Comparison of ENCODE assay signal across 23 cellular contexts in the genomic region with DNA sequence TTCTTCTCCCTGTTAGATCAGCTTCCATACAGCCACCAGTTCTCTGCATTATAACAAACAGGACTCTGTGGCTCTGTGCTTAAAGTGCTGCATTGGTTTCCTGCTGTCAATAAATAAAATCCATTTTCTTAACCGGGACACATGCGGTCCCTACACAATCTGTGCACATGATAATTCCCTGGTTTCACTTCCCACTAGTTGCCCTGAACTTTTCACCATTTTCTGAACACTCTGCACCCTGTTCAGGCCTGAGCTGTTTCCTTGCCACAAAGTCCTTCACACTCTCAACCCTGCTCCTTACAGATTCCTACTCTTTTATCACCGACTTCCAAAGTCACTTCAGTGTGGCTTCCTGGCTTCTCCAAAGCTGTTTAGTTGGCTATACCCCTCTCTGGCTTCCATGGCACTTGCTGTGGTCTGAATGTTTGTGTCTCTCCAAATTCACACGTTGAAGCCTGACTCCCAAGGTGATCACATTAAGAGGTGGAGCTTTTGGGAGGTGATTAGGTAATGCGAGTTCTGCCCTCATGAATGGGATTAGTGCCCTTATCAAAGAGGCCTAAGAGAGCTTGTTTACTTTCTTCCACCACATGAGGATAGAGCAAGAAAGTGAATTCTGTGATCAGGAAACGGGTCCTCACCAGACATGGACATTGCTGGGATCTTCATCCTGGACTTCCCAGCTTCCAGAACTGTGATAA.
DNase-seq lines count a peak whose midpoint lies in the region; ATAC-seq, FAIRE-seq and TF ChIP-seq lines count a peak whose summit lies in the region.
"Had no signal": no experiment of that assay in that cellular context is flagged by ENCODE, and none has a peak within 500 bp of the region (broad histone marks: within the 10 kb centered on the region; RNA-seq: fewer than 3 reads in every experiment).

No MANE protein-coding gene starts in this region.

- no peak overlapping the region for H3K9ac ChIP-seq in H1 (replicated peaks in 1 of 4; ENCODE audit: extremely low read depth in 1 of 4, low read depth in 3 of 4, low read length in 3 of 4)
- H3K9ac ChIP-seq: GM23248 had no signal

- H3K4me1 Mint-ChIP-seq in naive thymus-derived CD4-positive, alpha-beta T cell: peaks cover 19 to 52% (median 37%) of the 10 kb centered on the region in 7 donors
- H3K4me1 Mint-ChIP-seq in MCF 10A (ENCODE audit: insufficient read depth, unreplicated experiment): no peaks in the 10 kb centered on the region

- H3K23me2 ChIP-seq in H1 (ENCODE audit: low read depth, low read length): no peaks in the 10 kb centered on the region

- TF ChIP-seq CTCF in H1 (IDR thresholded peaks at IDR 0.05; ENCODE audit: control extremely low read depth in 1 of 3, insufficient read depth in 1 of 3, low read depth in 1 of 3, low read length in 3 of 3) (no peak), MCF 10A (IDR thresholded peaks at IDR 0.05; ENCODE audit: unreplicated experiment) (no peak)

- POLR2A ChIA-PET in H1 (lab: Charles Lee; ENCODE audit: partially characterized antibody) (no interaction called here), MCF 10A (lab: Yijun Ruan, JAX) (no interaction called here)
- POLR2A ChIA-PET in naive thymus-derived CD4-positive, alpha-beta T cell (lab: Charles Lee): interaction anchor here (0.6 to 0.9 kb wide), 3 partner anchors 158 to 1162 kb away, joined by 3 read pairs; no protein-coding TSS in a partner anchor

- H3K56ac ChIP-seq in H1 (replicated peaks; ENCODE audit: insufficient read length, low read depth, low read length): no peak overlapping the region

- CTCF ChIA-PET in H1 (lab: Charles Lee; ENCODE audit: partially characterized antibody) (interaction anchor here (0.6 to 2.3 kb wide), 8 partner anchors 10 to 297 kb away, joined by 3 to 7 read pairs (median 4); no protein-coding TSS in a partner anchor), MCF 10A (lab: Yijun Ruan, JAX) (interaction anchor here (0.5 to 1.2 kb wide), 2 partner anchors 10 to 526 kb away, joined by 3 to 4 read pairs; no protein-coding TSS in a partner anchor)
- CTCF ChIA-PET in naive thymus-derived CD4-positive, alpha-beta T cell (lab: Charles Lee): interaction anchor here (0.6 to 1.2 kb wide), 2 partner anchors 11 to 24 kb away, joined by 3 read pairs; no protein-coding TSS in a partner anchor

- H3K27me3 Mint-ChIP-seq in naive thymus-derived CD4-positive, alpha-beta T cell: no peaks in the 10 kb centered on the region
- H3K27me3 Mint-ChIP-seq in MCF 10A (ENCODE audit: insufficient read depth, unreplicated experiment): no peaks in the 10 kb centered on the region
- H3K27me3 Mint-ChIP-seq: activated CD4-positive, alpha-beta memory T cell treated with anti-CD3 and anti-CD28 coated beads for 36 hours; CD4-positive, alpha-beta memory T cell; natural killer cell treated with Interleukin-12 subunit alpha and Interleukin-12 subunit beta and Interleukin-15 and Interleukin-18, amount 100 ng/mL, for 72 hours; stimulated activated naive CD8-positive, alpha-beta T cell treated with anti-CD3 and anti-CD28 coated beads, Interleukin-15, Interleukin-2, amounts not matched to agents 100 ng/mL and 50 ng/mL, for 24 hours had no signal

- no peak overlapping the region for H2BK20ac ChIP-seq in H1 (ENCODE audit: low read length)

- no TSS peak for BruUV-seq in MCF 10A (replicated peaks; lab: Mats Ljungman, UMichigan)

- no peak overlapping the region for H2BK5ac ChIP-seq in H1 (ENCODE audit: low read depth, low read length)

- TF ChIP-seq RAD21 in H1 (IDR thresholded peaks at IDR 0.05 in 1 of 2, conservative IDR thresholded peaks at IDR 0.05 in 1 of 2; ENCODE audit: low read depth in 2 of 2, low read length in 2 of 2): no peak

- H3K36me3 ChIP-seq in H1 (ENCODE audit: control insufficient read depth in 2 of 4, insufficient read depth in 4 of 4, low read length in 3 of 4): no peaks in the 10 kb centered on the region
- H3K36me3 ChIP-seq in naive thymus-derived CD4-positive, alpha-beta T cell (ENCODE audit: control insufficient read depth in 2 of 3, insufficient read depth in 3 of 3, low read length in 3 of 3): no peaks in the 10 kb centered on the region
- H3K36me3 ChIP-seq: cardiac muscle cell, transverse colon had no signal

- 0 out of 7 replicates have a peak, but pooled peaks cover 0 to 2% (median 0%) of the 10 kb centered on the region in 4 experiments for H3K4me1 ChIP-seq in H1 (replicated peaks in 1 of 4; ENCODE audit: control insufficient read depth in 3 of 4, insufficient read depth in 4 of 4, low read length in 3 of 4)
- H3K4me1 ChIP-seq in naive thymus-derived CD4-positive, alpha-beta T cell (ENCODE audit: control insufficient read depth in 2 of 2, insufficient read depth in 2 of 2, low read length in 2 of 2): peaks cover 0 to 17% of the 10 kb centered on the region in 2 donors
- H3K4me1 ChIP-seq: transverse colon had no signal

- ATAC-seq in naive thymus-derived CD4-positive, alpha-beta T cell: peak; percentile 32
- no peak for ATAC-seq in GM18520 (IDR thresholded peaks at IDR 0.05; ENCODE audit: unreplicated experiment)
- ATAC-seq: natural killer cell treated with Interleukin-12 subunit alpha and Interleukin-12 subunit beta and Interleukin-15 and Interleukin-18, amount 100 ng/mL, for 72 hours had no signal

- no peak overlapping the region for H4K91ac ChIP-seq in H1 (replicated peaks; ENCODE audit: insufficient read length, low read length)

- no peaks in the 10 kb centered on the region for H3K9me3 ChIP-seq in H1 (ENCODE audit: insufficient read depth in 2 of 2, low read depth in 1 of 2, low read length in 1 of 2)
- no peaks in the 10 kb centered on the region for H3K9me3 ChIP-seq in naive thymus-derived CD4-positive, alpha-beta T cell (ENCODE audit: control insufficient read depth in 2 of 3, low read length in 3 of 3)
- H3K9me3 ChIP-seq: transverse colon had no signal

- no peaks in the 10 kb centered on the region for H3K79me1 ChIP-seq in H1 (ENCODE audit: low read depth, low read length)

- 0 out of 2 replicates have a peak overlapping the region, but pooled peaks have one; percentile 63 for H2AFZ ChIP-seq in H1 (ENCODE audit: low read length)
- H2AFZ ChIP-seq: GM23248 had no signal

- H3K79me2 ChIP-seq in H1 (ENCODE audit: control insufficient read depth in 1 of 2, insufficient read depth in 2 of 2, low read length in 2 of 2): no peaks in the 10 kb centered on the region

- no peak for FAIRE-seq in H1 (lab: Jason Lieb, UNC)
- no peak for FAIRE-seq in GM19239 (lab: Jason Lieb, UNC)
- FAIRE-seq: islet of Langerhans had no signal

- no peak overlapping the region for H4K8ac ChIP-seq in H1 (ENCODE audit: extremely low read depth, insufficient read depth, low read length)

- peaks cover 0 to 2% of the 10 kb centered on the region in 2 experiments for H4K20me1 ChIP-seq in H1 (replicated peaks in 1 of 2; ENCODE audit: control insufficient read depth in 1 of 2, insufficient read depth in 2 of 2, low read length in 2 of 2)

- no peak overlapping the region for H3K14ac ChIP-seq in H1 (ENCODE audit: insufficient read length)

- no peak for TF ChIP-seq EP300 in H1 (IDR thresholded peaks at IDR 0.05; ENCODE audit: borderline replicate concordance in 1 of 2, low read depth in 2 of 2, low read length in 2 of 2)

- peak; percentile 43 for DNase-seq in CD1c-positive myeloid dendritic cell (ENCODE audit: extremely low spot score)
- DNase-seq in NCI-H82 (lab: John Stamatoyannopoulos, UW): peak; percentile 77
- DNase-seq in H1 (ENCODE audit: low read depth in 1 of 2, low spot score in 2 of 2): no peak
- DNase-seq in naive thymus-derived CD4-positive, alpha-beta T cell: no peak
- no peak for DNase-seq in GM19239 (ENCODE audit: insufficient read length, low spot score)
- no peak for DNase-seq in MCF 10A (ENCODE audit: unreplicated experiment)
- DNase-seq in Kasumi-1 (lab: John Stamatoyannopoulos, UW): no peak
- DNase-seq: activated CD4-positive, alpha-beta memory T cell treated with anti-CD3 and anti-CD28 coated beads for 36 hours; activated gamma-delta T cell treated with Interleukin-2 at 50 U/mL for 16 hours; CD4-positive, alpha-beta memory T cell; GF-D8; GM23248; KBM-7; NCI-H1105; NCI-H526; stimulated activated CD4-positive, alpha-beta T cell treated with anti-CD3 and anti-CD28 coated beads, Interleukin-2, amount 100 ng/mL, for 24 hours; T-helper 2 cell; transverse colon had no signal

- WGBS in H1 (ENCODE audit: extremely low coverage in 1 of 2, insufficient coverage in 1 of 2, insufficient read length in 1 of 2, insufficient replicate concordance in 2 of 2, low coverage in 1 of 2, low lambda C conversion rate in 2 of 2, missing lambda C conversion rate in 1 of 2), 2 experiments: 85% methylated on average over 6 of the region's 6 CpGs; no CpG with 5 or more reads in 1 of the 2 experiments

- H3K36me3 Mint-ChIP-seq in naive thymus-derived CD4-positive, alpha-beta T cell: peaks cover 0 to 10% (median 1%) of the 10 kb centered on the region in 5 donors
- H3K36me3 Mint-ChIP-seq in MCF 10A (ENCODE audit: insufficient read depth, unreplicated experiment): no peaks in the 10 kb centered on the region
- H3K36me3 Mint-ChIP-seq: activated CD4-positive, alpha-beta memory T cell treated with anti-CD3 and anti-CD28 coated beads for 36 hours; natural killer cell treated with Interleukin-12 subunit alpha and Interleukin-12 subunit beta and Interleukin-15 and Interleukin-18, amount 100 ng/mL, for 72 hours had no signal

- H2BK15ac ChIP-seq in H1 (ENCODE audit: low read length): no peak overlapping the region

- H3K23ac ChIP-seq in H1 (ENCODE audit: insufficient read length): no peak overlapping the region

- no peak overlapping the region for H3K4me3 ChIP-seq in H1 (ENCODE audit: extremely low read depth in 1 of 4, insufficient read depth in 2 of 4, low read depth in 3 of 4, low read length in 4 of 4)
- no peak overlapping the region for H3K4me3 ChIP-seq in naive thymus-derived CD4-positive, alpha-beta T cell (ENCODE audit: low read length)
- H3K4me3 ChIP-seq: cardiac muscle cell, GM23248, transverse colon had no signal

- H2BK12ac ChIP-seq in H1 (ENCODE audit: low read depth, low read length): no peak overlapping the region

- no peak overlapping the region for H3K27ac ChIP-seq in H1 (ENCODE audit: low read depth, low read length)
- H3K27ac ChIP-seq in naive thymus-derived CD4-positive, alpha-beta T cell (ENCODE audit: low read depth, low read length): no peak overlapping the region
- H3K27ac ChIP-seq: cardiac muscle cell, GM23248, transverse colon had no signal

- H3K27ac Mint-ChIP-seq in naive thymus-derived CD4-positive, alpha-beta T cell: peak overlapping the region in 3 of 9 donors; percentile 4 to 53 (median 27)
- no peak overlapping the region for H3K27ac Mint-ChIP-seq in MCF 10A (ENCODE audit: low read depth, unreplicated experiment)
- H3K27ac Mint-ChIP-seq: activated CD4-positive, alpha-beta memory T cell treated with anti-CD3 and anti-CD28 coated beads for 36 hours; natural killer cell treated with Interleukin-12 subunit alpha and Interleukin-12 subunit beta and Interleukin-15 and Interleukin-18, amount 100 ng/mL, for 72 hours; stimulated activated naive CD8-positive, alpha-beta T cell treated with anti-CD3 and anti-CD28 coated beads, Interleukin-15, Interleukin-2, amounts not matched to agents 100 ng/mL and 50 ng/mL, for 24 hours had no signal

- no peak overlapping the region for H2BK120ac ChIP-seq in H1 (replicated peaks; ENCODE audit: low read depth, low read length)

- H2AK5ac ChIP-seq in H1 (ENCODE audit: low read depth, low read length): no peak overlapping the region

- no peak for TF ChIP-seq POLR2A in H1 (IDR thresholded peaks at IDR 0.05; ENCODE audit: control extremely low read depth in 1 of 2, low read depth in 2 of 2, low read length in 2 of 2)

- H4K5ac ChIP-seq in H1 (ENCODE audit: insufficient read length, low read depth, low read length): no peak overlapping the region

- no peak overlapping the region for H3K4me3 Mint-ChIP-seq in naive thymus-derived CD4-positive, alpha-beta T cell
- H3K4me3 Mint-ChIP-seq in MCF 10A (ENCODE audit: unreplicated experiment): no peak overlapping the region
- H3K4me3 Mint-ChIP-seq: activated CD4-positive, alpha-beta memory T cell treated with anti-CD3 and anti-CD28 coated beads for 36 hours; CD4-positive, alpha-beta memory T cell; natural killer cell treated with Interleukin-12 subunit alpha and Interleukin-12 subunit beta and Interleukin-15 and Interleukin-18, amount 100 ng/mL, for 72 hours; stimulated activated naive CD8-positive, alpha-beta T cell treated with anti-CD3 and anti-CD28 coated beads, Interleukin-15, Interleukin-2, amounts not matched to agents 100 ng/mL and 50 ng/mL, for 24 hours had no signal

- no peak overlapping the region for H3K18ac ChIP-seq in H1 (ENCODE audit: extremely low read depth, low read length)

- H3K4me2 ChIP-seq in H1 (ENCODE audit: insufficient read depth in 1 of 2, low read depth in 2 of 2, low read length in 2 of 2): no peak overlapping the region; a peak in 1 of 4 replicates

- H3K9me3 Mint-ChIP-seq in naive thymus-derived CD4-positive, alpha-beta T cell: no peaks in the 10 kb centered on the region
- H3K9me3 Mint-ChIP-seq in MCF 10A (ENCODE audit: unreplicated experiment): no peaks in the 10 kb centered on the region
- H3K9me3 Mint-ChIP-seq: activated CD4-positive, alpha-beta memory T cell treated with anti-CD3 and anti-CD28 coated beads for 36 hours; CD4-positive, alpha-beta memory T cell; natural killer cell treated with Interleukin-12 subunit alpha and Interleukin-12 subunit beta and Interleukin-15 and Interleukin-18, amount 100 ng/mL, for 72 hours; stimulated activated naive CD8-positive, alpha-beta T cell treated with anti-CD3 and anti-CD28 coated beads, Interleukin-15, Interleukin-2, amounts not matched to agents 100 ng/mL and 50 ng/mL, for 24 hours had no signal

- intact Hi-C loops in naive thymus-derived CD4-positive, alpha-beta T cell (cut with micrococcal nuclease): no loop called here
- intact Hi-C loops in MCF 10A (cut with micrococcal nuclease): no loop called here

- no peak overlapping the region for H3K4ac ChIP-seq in H1 (replicated peaks; ENCODE audit: insufficient read length, low read depth, low read length)

- no peaks in the 10 kb centered on the region for H3K27me3 ChIP-seq in H1 (replicated peaks in 1 of 4; ENCODE audit: control insufficient read depth in 3 of 4, extremely low read depth in 1 of 4, insufficient read depth in 3 of 4, low read length in 3 of 4)
- H3K27me3 ChIP-seq in naive thymus-derived CD4-positive, alpha-beta T cell (ENCODE audit: control insufficient read depth in 2 of 2, insufficient read depth in 2 of 2, low read length in 2 of 2): no peaks in the 10 kb centered on the region
- H3K27me3 ChIP-seq: cardiac muscle cell, transverse colon had no signal

Comparison
In these comparisons a context has a peak if more than half of its experiments do, and no peak if none do; other contexts are left out.
1. DNase-seq: peak in CD1c-positive myeloid dendritic cell (single experiment) and NCI-H82 (single experiment); none in H1 (0 of 2), naive thymus-derived CD4-positive, alpha-beta T cell (0 of 9), GM19239 (single experiment), MCF 10A (single experiment) and Kasumi-1 (0 of 2).